In genomic region chr6:132261354-132261753, GRCh38 we compare ENCODE assay signal across 2 cellular contexts.
TF ChIP-seq lines count a peak whose summit lies in the region.

No MANE protein-coding gene starts in this region.

TF ChIP-seq in IMR-90, 13 proteins besides CTCF, POLR2A, EP300 and RAD21:
- TF ChIP-seq USF2 (IDR thresholded peaks at IDR 0.05; ENCODE audit: low read depth, low read length): no peak
- no peak for TF ChIP-seq RFX5 (IDR thresholded peaks at IDR 0.05; ENCODE audit: low read depth, low read length)
- TF ChIP-seq BHLHE40 (IDR thresholded peaks at IDR 0.05; ENCODE audit: low read depth, low read length): no peak
- no peak for TF ChIP-seq MAZ (IDR thresholded peaks at IDR 0.05; ENCODE audit: borderline replicate concordance, low read depth, low read length)
- TF ChIP-seq CEBPB (IDR thresholded peaks at IDR 0.05; ENCODE audit: low read depth, low read length): no peak
- TF ChIP-seq RCOR1 (IDR thresholded peaks at IDR 0.05; ENCODE audit: insufficient replicate concordance, low read length): no peak
- no peak for TF ChIP-seq ELK1 (IDR thresholded peaks at IDR 0.05; ENCODE audit: borderline replicate concordance, low read depth, low read length)
- TF ChIP-seq MXI1 (IDR thresholded peaks at IDR 0.05; ENCODE audit: borderline replicate concordance, low read depth, low read length): no peak
- no peak for TF ChIP-seq NFE2L2 (IDR thresholded peaks at IDR 0.05; ENCODE audit: low read depth, low read length)

TF ChIP-seq in H1, 55 proteins besides CTCF, POLR2A, EP300 and RAD21:
- TF ChIP-seq RXRA (IDR thresholded peaks at IDR 0.05; ENCODE audit: insufficient read depth, low read depth, low read length): no peak
- no peak for TF ChIP-seq SAP30 (IDR thresholded peaks at IDR 0.05; ENCODE audit: insufficient read depth, insufficient replicate concordance, low read length)
- TF ChIP-seq NRF1 (IDR thresholded peaks at IDR 0.05; ENCODE audit: low read depth, low read length): no peak
- TF ChIP-seq KDM1A (IDR thresholded peaks at IDR 0.05; ENCODE audit: borderline replicate concordance, low read length): no peak
- no peak for TF ChIP-seq CHD1 (IDR thresholded peaks at IDR 0.05; ENCODE audit: low read depth, low read length)
